ENCODE assay signal across 8 cellular contexts in the genomic region with DNA sequence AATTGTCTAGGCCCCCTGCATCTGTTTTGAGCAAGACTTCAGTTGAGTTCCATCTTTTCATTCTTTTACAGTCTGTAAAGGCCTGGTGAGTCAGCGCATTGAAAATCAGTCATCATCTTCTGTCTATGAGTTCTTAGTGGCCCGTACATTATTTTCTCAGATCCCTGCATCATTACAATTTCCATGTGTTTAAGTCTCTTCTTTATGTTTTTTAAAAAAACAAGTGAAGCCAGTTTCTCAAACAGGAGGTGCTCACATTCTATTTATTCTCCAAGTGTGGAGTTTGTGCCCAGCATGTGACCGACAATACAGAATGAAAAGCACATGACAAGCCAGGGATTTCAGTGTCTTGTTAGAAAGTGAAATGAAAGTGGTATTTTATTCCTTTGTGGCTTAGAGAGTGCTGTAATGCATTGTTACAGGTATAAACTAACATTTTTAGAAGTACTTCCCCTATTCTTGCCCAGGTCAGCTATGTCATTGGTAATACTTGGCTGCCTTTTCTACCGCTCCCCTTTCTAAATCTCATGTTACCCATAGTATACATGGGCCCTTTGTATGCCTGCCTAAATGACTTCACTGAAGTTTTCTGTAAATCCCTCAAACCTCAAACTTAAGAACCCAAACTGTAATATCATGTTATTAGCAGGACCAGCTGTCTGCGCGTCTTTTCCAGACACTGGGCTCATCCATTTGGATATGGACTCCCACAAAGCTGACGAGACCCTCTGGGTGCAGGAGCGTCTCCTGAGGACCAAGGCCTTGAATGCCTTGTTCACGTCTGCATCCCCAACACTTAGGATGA.
A peak's percentile ranks its signal among the peaks of the same experiment; 100 is the strongest.
DNase-seq lines count a peak whose midpoint lies in the region; ATAC-seq and TF ChIP-seq lines count a peak whose summit lies in the region.

No MANE protein-coding gene starts in this region.

- H3K27me3 ChIP-seq in heart right ventricle (no peaks in the 10 kb centered on the region), aorta (ENCODE audit: control insufficient read depth in 1 of 2, insufficient read depth in 2 of 2, low read length in 1 of 2) (no peaks in the 10 kb centered on the region), hepatocyte (no peaks in the 10 kb centered on the region), Peyer's patch (no peaks in the 10 kb centered on the region)

- no peaks in the 10 kb centered on the region for H3K27me3 Mint-ChIP-seq in brain
- H3K27me3 Mint-ChIP-seq in CD14-positive monocyte (ENCODE audit: low read depth in 3 of 3), result peaks cover 0 to 2% (median 0%) of the 10 kb centered on the region in 3 donors

- H3K4me3 ChIP-seq in heart right ventricle, result no peak overlapping the region
- no peak overlapping the region for H3K4me3 ChIP-seq in aorta (ENCODE audit: low read length in 2 of 2)
- no peak overlapping the region for H3K4me3 ChIP-seq in hepatocyte
- H3K4me3 ChIP-seq in Peyer's patch, result no peak overlapping the region

- H3K4me2 ChIP-seq in hepatocyte, result no peak overlapping the region

- H3K79me2 ChIP-seq in hepatocyte, result no peaks in the 10 kb centered on the region

- DNase-seq in heart right ventricle (no peak), cardiac septum (ENCODE audit: low spot score) (no peak), aorta (no peak), CD14-positive monocyte (ENCODE audit: low spot score) (no peak), hepatocyte (ENCODE audit: low spot score) (no peak), Peyer's patch (no peak)

- WGBS in heart right ventricle, 2 donors, result 75 to 79% methylated on average over 9 of the region's 9 CpGs
- WGBS in aorta, 2 donors, result 75 to 76% methylated on average over 9 of the region's 9 CpGs
- 91% methylated on average over 9 of the region's 9 CpGs for WGBS in hepatocyte (ENCODE audit: low lambda C conversion rate, missing lambda C conversion rate)

- H3K9me2 ChIP-seq in hepatocyte (replicated peaks; ENCODE audit: insufficient read depth), result no peaks in the 10 kb centered on the region

- H3K9me3 Mint-ChIP-seq in brain (no peaks in the 10 kb centered on the region), CD14-positive monocyte (peaks cover 0 to 6% (median 4%) of the 10 kb centered on the region in 7 donors)

- no peak for TF ChIP-seq POLR2A in Peyer's patch (IDR thresholded peaks at IDR 0.05)

- H3K27ac Mint-ChIP-seq in brain (peak overlapping the region in 4 of 5 experiments; percentile 25 to 59 (median 30)), CD14-positive monocyte (peak overlapping the region in 1 of 7 donors; percentile 30)

- H3K27ac ChIP-seq in heart right ventricle (peak overlapping the region in 6 of 10 donors; percentile 46 to 62 (median 56)), aorta (ENCODE audit: low read depth in 1 of 2, low read length in 2 of 2) (peak overlapping the region; percentile 4 to 10), hepatocyte (no peak overlapping the region), Peyer's patch (no peak overlapping the region)

- peak in 4 of 8 donors; percentile 8 to 24 (median 18) for ATAC-seq in heart right ventricle
- ATAC-seq in HG03135 (IDR thresholded peaks at IDR 0.05; ENCODE audit: unreplicated experiment), result peak; percentile 67
- no peak for ATAC-seq in aorta (ENCODE audit: low FRiP score)

- H4K20me1 ChIP-seq in hepatocyte (ENCODE audit: insufficient read depth, poor library complexity, severe bottlenecking), result no peaks in the 10 kb centered on the region

- H3K4me1 ChIP-seq in heart right ventricle (peaks cover 4 to 41% (median 20%) of the 10 kb centered on the region in 9 donors), aorta (ENCODE audit: control insufficient read depth in 1 of 2, insufficient read depth in 2 of 2, low read length in 2 of 2) (peaks cover 0 to 5% of the 10 kb centered on the region in 2 donors), hepatocyte (ENCODE audit: insufficient read depth) (no peaks in the 10 kb centered on the region), Peyer's patch (no peaks in the 10 kb centered on the region)

- intact Hi-C loops in heart right ventricle (cut with DNase I), result loop anchor here in 2 of 10 donors (10.0 kb wide), 1 partner anchor 134 kb away; no protein-coding TSS in a partner anchor
- intact Hi-C loops in cardiac septum (cut with DNase I), result no loop called here
- intact Hi-C loops in aorta (cut with DNase I), result no loop called here
- intact Hi-C loops in CD14-positive monocyte (cut with micrococcal nuclease), result no loop called here

- H3K4me1 Mint-ChIP-seq in brain (peaks cover 25% of the 10 kb centered on the region), CD14-positive monocyte (peaks cover 16% of the 10 kb centered on the region)

- H3K36me3 Mint-ChIP-seq in brain, result peaks cover 12% of the 10 kb centered on the region
- H3K36me3 Mint-ChIP-seq in CD14-positive monocyte, result peaks cover 4 to 23% of the 10 kb centered on the region in 2 donors

- H3K36me3 ChIP-seq in heart right ventricle (peaks cover 0 to 36% (median 0%) of the 10 kb centered on the region in 9 donors), aorta (ENCODE audit: control insufficient read depth in 1 of 2, insufficient read depth in 2 of 2, low read length in 1 of 2) (peaks cover 0 to 2% of the 10 kb centered on the region in 2 donors), hepatocyte (replicated peaks; ENCODE audit: insufficient read depth, low read depth) (no peaks in the 10 kb centered on the region), Peyer's patch (peaks cover 0 to 8% (median 0%) of the 10 kb centered on the region in 3 donors)

- H3K4me3 Mint-ChIP-seq in brain, result no peak overlapping the region
- no peak overlapping the region for H3K4me3 Mint-ChIP-seq in CD14-positive monocyte

- H3K9me3 ChIP-seq in heart right ventricle, result no peaks in the 10 kb centered on the region
- no peaks in the 10 kb centered on the region for H3K9me3 ChIP-seq in aorta (ENCODE audit: control insufficient read depth, low read length)
- H3K9me3 ChIP-seq in hepatocyte (ENCODE audit: low read depth), result no peaks in the 10 kb centered on the region
- no peaks in the 10 kb centered on the region for H3K9me3 ChIP-seq in Peyer's patch

- no peak for TF ChIP-seq CTCF in heart right ventricle (IDR thresholded peaks at IDR 0.05)
- no peak for TF ChIP-seq CTCF in brain (conservative IDR thresholded peaks at IDR 0.05)
- TF ChIP-seq CTCF in CD14-positive monocyte (IDR thresholded peaks at IDR 0.05), result no peak
- TF ChIP-seq CTCF in hepatocyte (IDR thresholded peaks at IDR 0.05; ENCODE audit: poor library complexity), result no peak
- no peak for TF ChIP-seq CTCF in Peyer's patch (IDR thresholded peaks at IDR 0.05)

- no peak overlapping the region for H2AFZ ChIP-seq in hepatocyte

Comparison
In these comparisons a context has a peak if more than half of its experiments do, and no peak if none do; other contexts are left out.
1. H3K27ac ChIP-seq: peak in heart right ventricle (6 of 10) and aorta (2 of 2); none in hepatocyte (single experiment) and Peyer's patch (0 of 4).